ENCODE assay signal across 8 cellular contexts in genomic region chr20:63894358-63895201, GRCh38. TPM values are rescaled to one million over a fixed set of nuclear protein-coding genes. Genes with fewer than 3 reads are reported as not detected.
DNase-seq lines count a peak whose midpoint lies in the region; ATAC-seq and TF ChIP-seq lines count a peak whose summit lies in the region.

Gene DNAJC5 (plus strand): TSS chr20:63895126. CDS start chr20:63928346, 33,220 bp downstream.

- TF ChIP-seq POLR2A in upper lobe of left lung (IDR thresholded peaks at IDR 0.05), result peak in 1 of 4 donors; percentile 80

- H3K4me3 Mint-ChIP-seq in progenitor cell of endocrine pancreas (ENCODE audit: low read depth), result peak within 1 kb of the TSS; percentile 86

- H3K36me3 Mint-ChIP-seq in progenitor cell of endocrine pancreas (ENCODE audit: insufficient read depth), result peaks cover 4% of the 10 kb centered on the region

- peaks cover 37 to 64% (median 50%) of the 10 kb centered on the region in 4 donors for H3K4me1 ChIP-seq in upper lobe of left lung

- peak within 1 kb of the TSS; percentile 56 to 75 (median 73) for H3K4me3 ChIP-seq in upper lobe of left lung

- peaks cover 0 to 25% (median 19%) of the 10 kb centered on the region in 4 donors for H3K36me3 ChIP-seq in upper lobe of left lung

- peak within 1 kb of the TSS; percentile 94 for H3K27ac Mint-ChIP-seq in progenitor cell of endocrine pancreas

- TF ChIP-seq CTCF in progenitor cell of endocrine pancreas (IDR thresholded peaks at IDR 0.05; ENCODE audit: unreplicated experiment), result no peak
- peak in 1 of 6 experiments; percentile 28 for TF ChIP-seq CTCF in upper lobe of left lung (IDR thresholded peaks at IDR 0.05)

- no peaks in the 10 kb centered on the region for H3K27me3 ChIP-seq in upper lobe of left lung

- WGBS in upper lobe of left lung, 2 donors, result 2 to 4% methylated on average over 26 to 60 of the region's 82 CpGs

- H3K27me3 Mint-ChIP-seq in progenitor cell of endocrine pancreas, result no peaks in the 10 kb centered on the region

- ATAC-seq in GM18498 (IDR thresholded peaks at IDR 0.05; ENCODE audit: unreplicated experiment) (peak; percentile 85), HG02884 (IDR thresholded peaks at IDR 0.05; ENCODE audit: unreplicated experiment) (peak; percentile 84), left cardiac atrium (peak; percentile 94 to 96), upper lobe of left lung (ENCODE audit: low FRiP score in 2 of 2) (peak; percentile 95 to 97)

- no peaks in the 10 kb centered on the region for H3K9me3 ChIP-seq in upper lobe of left lung

- H3K4me1 Mint-ChIP-seq in progenitor cell of endocrine pancreas (ENCODE audit: low read depth), result peaks cover 23% of the 10 kb centered on the region

- H3K9me3 Mint-ChIP-seq in progenitor cell of endocrine pancreas (ENCODE audit: low read depth), result no peaks in the 10 kb centered on the region

- DNase-seq in NCI-H1694 (lab: John Stamatoyannopoulos, UW) (peak; percentile 52), T-helper 2 cell (peak; percentile 93 to 97 (median 97)), amygdala (lab: John Stamatoyannopoulos, UW) (peak; percentile 34 to 97 (median 89)), left cardiac atrium (peak; percentile 97), progenitor cell of endocrine pancreas (ENCODE audit: low spot score, unreplicated experiment) (peak; percentile 96), upper lobe of left lung (peak; percentile 97 to 99)

- no peak for TF ChIP-seq EP300 in upper lobe of left lung (IDR thresholded peaks at IDR 0.05)

- intact Hi-C loops in left cardiac atrium (cut with DNase I), result no loop called here

- peak within 1 kb of the TSS; percentile 86 to 94 (median 89) for H3K27ac ChIP-seq in upper lobe of left lung

RNA-seq across cellular contexts. Expression of gene DNAJC5, which starts in this region (rescaled TPM):
- total RNA-seq in left cardiac atrium (10 to 100 TPM; 41.9 to 53.4 TPM), progenitor cell of endocrine pancreas (41.8 and 42.3 TPM in 2 replicates), upper lobe of left lung (10 to 100 TPM; 44.6 to 66.0 (median 60.7) TPM)

Comparison
In these comparisons a context has a peak if more than half of its experiments do, and no peak if none do; other contexts are left out.
1. Peak in every context shown above with its lines: DNase-seq, ATAC-seq, H3K4me3 ChIP-seq and H3K27ac ChIP-seq.